Comparison of ENCODE assay signal across 8 cellular contexts in genomic region chr7:151232272-151233110, GRCh38. TPM values are rescaled to one million over a fixed set of nuclear protein-coding genes. Genes with fewer than 3 reads are reported as not detected.
DNase-seq lines count a peak whose midpoint lies in the region; ATAC-seq and TF ChIP-seq lines count a peak whose summit lies in the region.

Gene CHPF2, plus strand, starts transcription at chr7:151232483. Its CDS starts 1,529 bp downstream, at chr7:151234012.

- CTCF ChIA-PET in mammary epithelial cell (lab: Charles Lee; ENCODE audit: low non-redundant PET), result interaction anchor here (0.5 kb wide), 1 partner anchor 144 kb away, joined by 4 read pairs; no protein-coding TSS in a partner anchor

- peak within 1 kb of the TSS; percentile 83 for H3K4me3 ChIP-seq in ACC112 (ENCODE audit: low read depth, low read length)
- H3K4me3 ChIP-seq in WI38 (ENCODE audit: low read depth, low read length), result peak within 1 kb of the TSS; percentile 98
- peak within 1 kb of the TSS; percentile 83 to 98 (median 94) for H3K4me3 ChIP-seq in mammary epithelial cell (replicated peaks in 1 of 3; ENCODE audit: insufficient read depth in 1 of 3, low read depth in 2 of 3, low read length in 3 of 3)
- H3K4me3 ChIP-seq in smooth muscle cell, result peak within 1 kb of the TSS; percentile 81

- H3K36me3 ChIP-seq in ACC112 (ENCODE audit: insufficient read depth, low read length) (peaks cover 7% of the 10 kb centered on the region; the same call in 1 of the 2 replicates), mammary epithelial cell (ENCODE audit: insufficient read depth, low read length) (no peaks in the 10 kb centered on the region), smooth muscle cell (ENCODE audit: low read depth) (no peaks in the 10 kb centered on the region)

- DNase-seq in NCI-H2171 treated with DMSO at 0.1 percent for 48 hours (lab: John Stamatoyannopoulos, UW) (peak; percentile 81), mammary epithelial cell (peak; percentile 82), iPS-NIHi7 (ENCODE audit: extremely low spot score) (peak; percentile 91), smooth muscle cell (lab: John Stamatoyannopoulos, UW; ENCODE audit: unreplicated experiment) (peak; percentile 48)

- ATAC-seq in GM18858 (IDR thresholded peaks at IDR 0.05; ENCODE audit: unreplicated experiment), result peak; percentile 94
- ATAC-seq in HG03066 (IDR thresholded peaks at IDR 0.05; ENCODE audit: low read depth, unreplicated experiment), result peak; percentile 95

- intact Hi-C loops in mammary epithelial cell (cut with micrococcal nuclease), result loop anchor here (5.0 kb wide), 1 partner anchor 120 kb away; no protein-coding TSS in a partner anchor

- no peaks in the 10 kb centered on the region for H3F3A ChIP-seq in smooth muscle cell (ENCODE audit: low read depth)

- TF ChIP-seq CTCF in WI38 (IDR thresholded peaks at IDR 0.05; ENCODE audit: low read depth, low read length) (no peak), mammary epithelial cell (conservative IDR thresholded peaks at IDR 0.05 in 1 of 2, IDR thresholded peaks at IDR 0.05 in 1 of 2; ENCODE audit: extremely low read depth in 1 of 2, insufficient read depth in 1 of 2, low read depth in 1 of 2, low read length in 2 of 2) (no peak), smooth muscle cell (IDR thresholded peaks at IDR 0.05; ENCODE audit: borderline replicate concordance, insufficient read depth, poor library complexity, severe bottlenecking) (no peak)

- H3K79me2 ChIP-seq in ACC112 (ENCODE audit: control insufficient read depth, insufficient read depth, low read length, unreplicated experiment) (peaks cover 51% of the 10 kb centered on the region), mammary epithelial cell (ENCODE audit: insufficient read depth, low read length) (peaks cover 54% of the 10 kb centered on the region), smooth muscle cell (ENCODE audit: low read depth) (peaks cover 43% of the 10 kb centered on the region)

- peaks cover 28% of the 10 kb centered on the region for H3K4me1 ChIP-seq in ACC112 (ENCODE audit: control insufficient read depth, insufficient read depth, low read length, unreplicated experiment)
- peaks cover 21% of the 10 kb centered on the region for H3K4me1 ChIP-seq in mammary epithelial cell (ENCODE audit: insufficient read depth, low read length)
- peaks cover 25% of the 10 kb centered on the region for H3K4me1 ChIP-seq in smooth muscle cell (ENCODE audit: low read depth)

- H3K9me3 ChIP-seq in mammary epithelial cell (replicated peaks; ENCODE audit: insufficient read depth, low read length), result no peaks in the 10 kb centered on the region
- no peaks in the 10 kb centered on the region for H3K9me3 ChIP-seq in smooth muscle cell (replicated peaks; ENCODE audit: low read depth)

- H3K4me2 ChIP-seq in mammary epithelial cell (ENCODE audit: insufficient read depth, low read depth, low read length), result peak within 1 kb of the TSS; percentile 97
- peak within 1 kb of the TSS; percentile 85 for H3K4me2 ChIP-seq in smooth muscle cell

- dilution Hi-C loops in mammary epithelial cell (cut with HindIII; ENCODE audit: low sequenced_read_pairs), result no loop called here

- peak within 1 kb of the TSS; percentile 72 for H3K27ac ChIP-seq in ACC112 (ENCODE audit: low read depth, low read length)
- peak within 1 kb of the TSS; percentile 59 for H3K27ac ChIP-seq in mammary epithelial cell (ENCODE audit: insufficient read depth, low read depth, low read length)
- H3K27ac ChIP-seq in smooth muscle cell (ENCODE audit: low read depth), result peak within 1 kb of the TSS; percentile 80

- H4K20me1 ChIP-seq in mammary epithelial cell (ENCODE audit: insufficient read depth, low read length) (no peaks in the 10 kb centered on the region), smooth muscle cell (ENCODE audit: low read depth) (peaks cover 43% of the 10 kb centered on the region)

- in situ Hi-C loops in mammary epithelial cell (cut with MboI; ENCODE audit: low sequenced_read_pairs in 2 of 2), result no loop called here

- H3K9ac ChIP-seq in mammary epithelial cell (ENCODE audit: insufficient read depth, low read length), result peak within 1 kb of the TSS; percentile 76
- H3K9ac ChIP-seq in smooth muscle cell (ENCODE audit: low read depth), result peak within 1 kb of the TSS; percentile 91

- peak within 1 kb of the TSS; percentile 34 for H2AFZ ChIP-seq in ACC112 (ENCODE audit: low read length, unreplicated experiment)
- H2AFZ ChIP-seq in mammary epithelial cell (ENCODE audit: low read depth, low read length), result peak within 1 kb of the TSS; percentile 97
- H2AFZ ChIP-seq in smooth muscle cell (ENCODE audit: low read depth), result peak within 1 kb of the TSS; percentile 59

- H3K27me3 ChIP-seq in ACC112 (ENCODE audit: insufficient read depth, low read length) (no peaks in the 10 kb centered on the region), mammary epithelial cell (ENCODE audit: insufficient read depth, low read length) (no peaks in the 10 kb centered on the region), smooth muscle cell (ENCODE audit: low read depth) (no peaks in the 10 kb centered on the region)

- WGBS in mammary epithelial cell (ENCODE audit: low coverage, missing lambda C conversion rate), result under 1% methylated on average over 27 of the region's 87 CpGs
- under 1% methylated on average over 75 of the region's 87 CpGs for WGBS in smooth muscle cell (ENCODE audit: low lambda C conversion rate)

- no TSS peak for BruUV-seq in mammary epithelial cell (replicated peaks; lab: Mats Ljungman, UMichigan)

RNA-seq across cellular contexts. Expression of gene CHPF2, which starts in this region (rescaled TPM):
- 10 to 100 TPM; 44.0 to 56.3 TPM for total RNA-seq in mammary epithelial cell
- polyA plus RNA-seq in mammary epithelial cell, result 29.7 TPM
- polyA minus RNA-seq in mammary epithelial cell, result 44.2 TPM
- 42.3 and 43.7 TPM in 2 replicates for total RNA-seq in smooth muscle cell
- 70.8 and 71.8 TPM in 2 replicates for polyA plus RNA-seq in smooth muscle cell

Comparison
In these comparisons a context has a peak if more than half of its experiments do, and no peak if none do; other contexts are left out.
1. Peak in every context shown above with its lines: DNase-seq, ATAC-seq, H3K4me3 ChIP-seq and H3K27ac ChIP-seq.
2. H2AFZ ChIP-seq: peak in every context shown above with its lines; median percentile 97 in mammary epithelial cell; 59 in smooth muscle cell; 34 in ACC112.